ENCODE assay signal across 8 cellular contexts in genomic region chr10:84326995-84327394, GRCh38. TPM values are rescaled to one million over a fixed set of nuclear protein-coding genes. Genes with fewer than 3 reads are reported as not detected.
DNase-seq lines count a peak whose midpoint lies in the region; ATAC-seq, FAIRE-seq and TF ChIP-seq lines count a peak whose summit lies in the region.
"Not testable (repeated sequence)": the region's sequence is repeated elsewhere in the genome, so short reads cannot be mapped to it uniquely, and the experiment has no call there.

No MANE protein-coding gene starts in this region.

- peaks cover 22% of the 10 kb centered on the region for H3K36me3 Mint-ChIP-seq in CD4-positive, alpha-beta T cell (ENCODE audit: low read depth)
- peaks cover 35% of the 10 kb centered on the region for H3K36me3 Mint-ChIP-seq in central memory CD8-positive, alpha-beta T cell (ENCODE audit: insufficient read depth)
- H3K36me3 Mint-ChIP-seq in progenitor cell of endocrine pancreas (ENCODE audit: insufficient read depth); stimulated activated memory B cell treated with anti-CD40 and anti-IgM and Interleukin-4, amounts not matched to agents 10 μg/mL and 1 μg/mL and 100 μg/mL, for 72 hours: not testable (repeated sequence)

- DNase-seq in CD4-positive, alpha-beta T cell; central memory CD8-positive, alpha-beta T cell (ENCODE audit: low spot score in 2 of 2); left ventricle myocardium inferior; lower lobe of right lung; progenitor cell of endocrine pancreas (ENCODE audit: low spot score, unreplicated experiment): not testable (repeated sequence)
- DNase-seq in DMS53 (lab: John Stamatoyannopoulos, UW), result peak; percentile 73
- peak; percentile 60 for DNase-seq in RCC 7860 (ENCODE audit: low spot score)

- H3K27ac Mint-ChIP-seq in CD4-positive, alpha-beta T cell, result peak overlapping the region; percentile 98
- peak overlapping the region; percentile 97 for H3K27ac Mint-ChIP-seq in central memory CD8-positive, alpha-beta T cell (ENCODE audit: low read depth)
- peak overlapping the region; percentile 78 for H3K27ac Mint-ChIP-seq in progenitor cell of endocrine pancreas
- peak overlapping the region; percentile 81 for H3K27ac Mint-ChIP-seq in stimulated activated memory B cell treated with anti-CD40 and anti-IgM and Interleukin-4, amounts not matched to agents 10 μg/mL and 1 μg/mL and 100 μg/mL, for 72 hours

- CTCF ChIA-PET in CD4-positive, alpha-beta T cell (lab: Charles Lee), result interaction anchor here (0.6 to 1.7 kb wide), 2 partner anchors 14 to 51 kb away, joined by 3 to 5 read pairs; no protein-coding TSS in a partner anchor

- FAIRE-seq in RCC 7860 (lab: Jason Lieb, UNC), result peak; percentile 83

- intact Hi-C loops in CD4-positive, alpha-beta T cell (cut with DNase I, micrococcal nuclease); left ventricle myocardium inferior (cut with micrococcal nuclease); lower lobe of right lung (cut with DNase I): not testable (repeated sequence)

- H3K9me3 Mint-ChIP-seq in CD4-positive, alpha-beta T cell; central memory CD8-positive, alpha-beta T cell; progenitor cell of endocrine pancreas (ENCODE audit: low read depth); stimulated activated memory B cell treated with anti-CD40 and anti-IgM and Interleukin-4, amounts not matched to agents 10 μg/mL and 1 μg/mL and 100 μg/mL, for 72 hours: not testable (repeated sequence)

- not testable (repeated sequence) for ATAC-seq in CD4-positive, alpha-beta T cell (ENCODE audit: poor library complexity); central memory CD8-positive, alpha-beta T cell (replicated peaks; ENCODE audit: extremely low read depth, poor library complexity, severe bottlenecking); lower lobe of right lung; stimulated activated memory B cell treated with anti-CD40 and anti-IgM and Interleukin-4, amounts not matched to agents 10 μg/mL and 1 μg/mL and 100 μg/mL, for 72 hours

- not testable (repeated sequence) for H3K27me3 ChIP-seq in CD4-positive, alpha-beta T cell (ENCODE audit: control insufficient read depth, insufficient read depth, low read length); left ventricle myocardium inferior (ENCODE audit: low read depth); lower lobe of right lung (ENCODE audit: low read depth)

- not testable (repeated sequence) for H3K36me3 ChIP-seq in left ventricle myocardium inferior, lower lobe of right lung

- peak overlapping the region; percentile 97 for H3K4me3 Mint-ChIP-seq in CD4-positive, alpha-beta T cell
- not testable (repeated sequence) for H3K4me3 Mint-ChIP-seq in central memory CD8-positive, alpha-beta T cell; progenitor cell of endocrine pancreas (ENCODE audit: low read depth); stimulated activated memory B cell treated with anti-CD40 and anti-IgM and Interleukin-4, amounts not matched to agents 10 μg/mL and 1 μg/mL and 100 μg/mL, for 72 hours

- H3K27me3 Mint-ChIP-seq in CD4-positive, alpha-beta T cell; central memory CD8-positive, alpha-beta T cell; progenitor cell of endocrine pancreas; stimulated activated memory B cell treated with anti-CD40 and anti-IgM and Interleukin-4, amounts not matched to agents 10 μg/mL and 1 μg/mL and 100 μg/mL, for 72 hours: not testable (repeated sequence)

- H3K4me1 Mint-ChIP-seq in CD4-positive, alpha-beta T cell (ENCODE audit: low read depth), result peaks cover 28% of the 10 kb centered on the region
- H3K4me1 Mint-ChIP-seq in central memory CD8-positive, alpha-beta T cell, result peaks cover 34% of the 10 kb centered on the region
- H3K4me1 Mint-ChIP-seq in progenitor cell of endocrine pancreas (ENCODE audit: low read depth), result peaks cover 20% of the 10 kb centered on the region
- peaks cover 32% of the 10 kb centered on the region for H3K4me1 Mint-ChIP-seq in stimulated activated memory B cell treated with anti-CD40 and anti-IgM and Interleukin-4, amounts not matched to agents 10 μg/mL and 1 μg/mL and 100 μg/mL, for 72 hours

- POLR2A ChIA-PET in CD4-positive, alpha-beta T cell (lab: Charles Lee), result interaction anchor here (2.3 to 3.0 kb wide), 2 partner anchors 26 to 188 kb away, joined by 6 to 14 read pairs; partner anchors contain the start of gene GHITM

- not testable (repeated sequence) for TF ChIP-seq CTCF in CD4-positive, alpha-beta T cell (IDR thresholded peaks at IDR 0.05); left ventricle myocardium inferior (IDR thresholded peaks at IDR 0.05; ENCODE audit: borderline replicate concordance); lower lobe of right lung (IDR thresholded peaks at IDR 0.05); progenitor cell of endocrine pancreas (IDR thresholded peaks at IDR 0.05; ENCODE audit: unreplicated experiment)

- H3K4me1 ChIP-seq in left ventricle myocardium inferior (peaks cover 35% of the 10 kb centered on the region), lower lobe of right lung (peaks cover 27% of the 10 kb centered on the region)

- H3K9me3 ChIP-seq in CD4-positive, alpha-beta T cell (ENCODE audit: control insufficient read depth, low read length); left ventricle myocardium inferior (replicated peaks); lower lobe of right lung: not testable (repeated sequence)

- H3K27ac ChIP-seq in CD4-positive, alpha-beta T cell (ENCODE audit: low read depth, low read length), result not testable (repeated sequence)
- H3K27ac ChIP-seq in left ventricle myocardium inferior (replicated peaks) (peak overlapping the region; percentile 98), lower lobe of right lung (peak overlapping the region; percentile 67)

- not testable (repeated sequence) for H3K4me3 ChIP-seq in left ventricle myocardium inferior, lower lobe of right lung

RNA-seq across cellular contexts. Expression of gene CCSER2, which starts 1.4 kb away (rescaled TPM):
- total RNA-seq in CD4-positive, alpha-beta T cell, result 100 to 1,000 TPM; 134 to 148 TPM
- total RNA-seq in left ventricle myocardium inferior (175 TPM), lower lobe of right lung (66.1 TPM), progenitor cell of endocrine pancreas (44.9 and 49.6 TPM in 2 replicates)
